8 cellular contexts compared by ENCODE assay signal in genomic region chr11:10996678-10997077, GRCh38.
"Had no signal": no experiment of that assay in that cellular context is flagged by ENCODE, and none has a peak within 500 bp of the region (broad histone marks: within the 10 kb centered on the region; RNA-seq: fewer than 3 reads in every experiment).

No MANE protein-coding gene starts in this region.

- ATAC-seq: GM12878 had no signal

- H3K4me3 ChIP-seq: GM12878 had no signal

- FAIRE-seq: G401.6, GM12878, GM12891, GM12892, GM18507, GM19239 had no signal

- DNase-seq: GDM1, GF-D8 had no signal
